Comparison of ENCODE assay signal across 2 cellular contexts in the genomic region with DNA sequence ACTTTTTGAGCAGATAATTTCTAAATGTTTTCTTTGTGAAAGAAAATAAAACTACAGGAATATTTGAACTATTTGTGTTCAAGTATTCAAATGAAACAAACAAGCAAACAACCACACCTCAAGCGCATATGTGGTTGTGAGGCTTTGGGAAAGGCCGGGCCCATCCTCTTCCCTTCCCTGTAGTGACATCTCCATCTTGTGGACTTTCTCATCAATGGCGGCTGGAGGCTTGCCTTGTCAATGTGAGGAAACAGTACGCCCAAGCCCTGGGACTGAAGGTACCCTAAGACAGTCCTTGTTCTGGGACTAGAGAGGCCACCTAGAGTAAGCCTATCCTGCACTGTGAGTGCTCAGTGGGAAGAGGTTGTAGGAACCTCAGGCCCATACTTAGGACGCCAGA.
TF ChIP-seq lines count a peak whose summit lies in the region.

No MANE protein-coding gene starts in this region.

TF ChIP-seq in IMR-90, 13 proteins besides CTCF, POLR2A, EP300 and RAD21:
- no peak for TF ChIP-seq USF2 (IDR thresholded peaks at IDR 0.05; ENCODE audit: low read depth, low read length)
- peak; percentile 37; the same call in 1 of the 2 replicates for TF ChIP-seq SMC3 (IDR thresholded peaks at IDR 0.05; ENCODE audit: low read depth, low read length)
- TF ChIP-seq CHD1 (IDR thresholded peaks at IDR 0.05; ENCODE audit: low read depth, low read length) = no peak
- no peak for TF ChIP-seq RFX5 (IDR thresholded peaks at IDR 0.05; ENCODE audit: low read depth, low read length)
- TF ChIP-seq, protein P1, sequence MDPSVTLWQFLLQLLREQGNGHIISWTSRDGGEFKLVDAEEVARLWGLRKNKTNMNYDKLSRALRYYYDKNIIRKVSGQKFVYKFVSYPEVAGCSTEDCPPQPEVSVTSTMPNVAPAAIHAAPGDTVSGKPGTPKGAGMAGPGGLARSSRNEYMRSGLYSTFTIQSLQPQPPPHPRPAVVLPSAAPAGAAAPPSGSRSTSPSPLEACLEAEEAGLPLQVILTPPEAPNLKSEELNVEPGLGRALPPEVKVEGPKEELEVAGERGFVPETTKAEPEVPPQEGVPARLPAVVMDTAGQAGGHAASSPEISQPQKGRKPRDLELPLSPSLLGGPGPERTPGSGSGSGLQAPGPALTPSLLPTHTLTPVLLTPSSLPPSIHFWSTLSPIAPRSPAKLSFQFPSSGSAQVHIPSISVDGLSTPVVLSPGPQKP (IDR thresholded peaks at IDR 0.05; ENCODE audit: borderline replicate concordance, low read depth, low read length) = no peak
- TF ChIP-seq MAZ (IDR thresholded peaks at IDR 0.05; ENCODE audit: borderline replicate concordance, low read depth, low read length) = no peak
- TF ChIP-seq FOS (IDR thresholded peaks at IDR 0.05; ENCODE audit: low read depth, low read length) = no peak

TF ChIP-seq in K562, 482 proteins besides CTCF, POLR2A, EP300 and RAD21:
- 0 out of 2 replicates have a peak, but pooled peaks have one; percentile 15 for TF ChIP-seq DEAF1 (CRISPR knock-in tag; IDR thresholded peaks at IDR 0.05)
- no peak for TF ChIP-seq ZBTB12 (CRISPR knock-in tag; IDR thresholded peaks at IDR 0.05)
- 0 out of 2 replicates have a peak, but pooled peaks have one; percentile 6 for TF ChIP-seq SMC3 (conservative IDR thresholded peaks at IDR 0.05; ENCODE audit: insufficient read depth, low read depth, low read length)
- TF ChIP-seq YY1 (IDR thresholded peaks at IDR 0.05; ENCODE audit: borderline replicate concordance in 1 of 3, control insufficient read depth in 1 of 3, extremely low read depth in 1 of 3, insufficient read depth in 3 of 3, insufficient read length in 1 of 3, insufficient replicate concordance in 2 of 3, low read depth in 1 of 3, low read length in 2 of 3) = peak in 1 of 3 experiments; percentile 28
